In the genomic region with DNA sequence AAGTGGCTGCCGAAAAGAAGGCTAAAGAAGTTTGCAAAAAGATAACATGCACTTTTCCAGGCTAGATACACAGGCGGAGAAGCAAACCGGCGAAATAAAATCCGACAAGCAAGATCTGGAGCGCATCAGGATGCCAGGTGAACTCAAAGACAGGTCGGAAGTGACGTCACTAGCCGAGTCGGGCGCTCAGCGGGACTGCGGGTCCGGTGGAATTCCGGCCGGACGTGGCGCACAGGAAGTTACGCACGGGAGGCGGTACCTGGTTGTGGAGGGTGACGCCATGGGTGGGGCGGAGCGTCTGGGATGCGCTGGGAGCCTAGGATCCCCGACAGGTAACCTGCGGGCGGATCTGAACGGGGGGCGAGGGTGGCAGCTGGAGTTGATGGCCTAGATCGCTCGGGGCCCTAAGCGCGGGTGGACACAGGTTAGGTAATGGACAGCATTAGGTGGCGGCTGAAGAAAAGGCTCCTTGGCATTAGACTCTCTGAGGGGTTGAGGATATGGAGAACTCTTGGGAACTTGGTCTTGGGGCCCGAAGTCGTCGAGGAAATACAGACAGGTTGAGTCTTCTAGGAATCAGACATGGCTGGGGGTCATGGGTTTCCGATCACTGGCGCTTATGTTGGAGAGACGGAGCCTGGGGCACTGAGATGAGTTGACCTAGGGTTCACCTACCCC, we compare ENCODE assay signal across 1 cellular context.
TF ChIP-seq lines count a peak whose summit lies in the region.

No MANE protein-coding gene starts in this region.

TF ChIP-seq in GM12878, 131 proteins besides CTCF, POLR2A, EP300 and RAD21 (continued from another document and continues in another):
- TF ChIP-seq, protein P1, sequence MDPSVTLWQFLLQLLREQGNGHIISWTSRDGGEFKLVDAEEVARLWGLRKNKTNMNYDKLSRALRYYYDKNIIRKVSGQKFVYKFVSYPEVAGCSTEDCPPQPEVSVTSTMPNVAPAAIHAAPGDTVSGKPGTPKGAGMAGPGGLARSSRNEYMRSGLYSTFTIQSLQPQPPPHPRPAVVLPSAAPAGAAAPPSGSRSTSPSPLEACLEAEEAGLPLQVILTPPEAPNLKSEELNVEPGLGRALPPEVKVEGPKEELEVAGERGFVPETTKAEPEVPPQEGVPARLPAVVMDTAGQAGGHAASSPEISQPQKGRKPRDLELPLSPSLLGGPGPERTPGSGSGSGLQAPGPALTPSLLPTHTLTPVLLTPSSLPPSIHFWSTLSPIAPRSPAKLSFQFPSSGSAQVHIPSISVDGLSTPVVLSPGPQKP (IDR thresholded peaks at IDR 0.05; ENCODE audit: low read depth, low read length) = peak; percentile 94
- peak; percentile 75 for TF ChIP-seq SP1 (IDR thresholded peaks at IDR 0.05; ENCODE audit: low read depth, low read length)
- TF ChIP-seq NBN (IDR thresholded peaks at IDR 0.05) = peak; percentile 100
- no peak for TF ChIP-seq RFX5 (IDR thresholded peaks at IDR 0.05; ENCODE audit: low read depth, low read length)
- TF ChIP-seq ZSCAN29 (IDR thresholded peaks at IDR 0.05) = no peak
- peak; percentile 54; the same call in 1 of the 2 replicates for TF ChIP-seq ZNF687 (IDR thresholded peaks at IDR 0.05)
- peak; percentile 58; the same call in 1 of the 3 replicates for TF ChIP-seq POU2F2 (IDR thresholded peaks at IDR 0.05; ENCODE audit: borderline replicate concordance, low read depth, low read length)
- peak; percentile 44; the same call in 1 of the 2 replicates for TF ChIP-seq CHD2 (IDR thresholded peaks at IDR 0.05; ENCODE audit: borderline replicate concordance, low read depth, low read length)
- peak; percentile 79; the same call in 1 of the 2 replicates for TF ChIP-seq ZNF207 (IDR thresholded peaks at IDR 0.05; ENCODE audit: borderline replicate concordance)
- TF ChIP-seq STAT1 (conservative IDR thresholded peaks at IDR 0.05) = no peak
- TF ChIP-seq NR2C1 (IDR thresholded peaks at IDR 0.05) = peak; percentile 41; the same call in 1 of the 2 replicates
- TF ChIP-seq CREM (IDR thresholded peaks at IDR 0.05; ENCODE audit: low read depth) = peak; percentile 100
- TF ChIP-seq PML (IDR thresholded peaks at IDR 0.05; ENCODE audit: low read length) = 0 out of 2 replicates have a peak, but pooled peaks have one; percentile 67
- no peak for TF ChIP-seq SREBF1 (IDR thresholded peaks at IDR 0.05; ENCODE audit: low read length)
- peak; percentile 69; the same call in 1 of the 2 replicates for TF ChIP-seq RELB (IDR thresholded peaks at IDR 0.05; ENCODE audit: low read depth)
- peak; percentile 80 for TF ChIP-seq POLR2AphosphoS5 (IDR thresholded peaks at IDR 0.05; ENCODE audit: low read length)
- TF ChIP-seq HCFC1 (IDR thresholded peaks at IDR 0.05; ENCODE audit: low read length) = peak; percentile 70
- peak; percentile 74 for TF ChIP-seq RELA (IDR thresholded peaks at IDR 0.05; ENCODE audit: borderline replicate concordance, partially characterized antibody)
- TF ChIP-seq PAX5 (IDR thresholded peaks at IDR 0.05; ENCODE audit: borderline replicate concordance, low read depth, low read length) = peak; percentile 45; the same call in 1 of the 2 replicates
- no peak for TF ChIP-seq NFIC (IDR thresholded peaks at IDR 0.05; ENCODE audit: low read depth, low read length)
- TF ChIP-seq BHLHE40 (IDR thresholded peaks at IDR 0.05; ENCODE audit: borderline replicate concordance in 1 of 2, low read depth in 2 of 2, low read length in 1 of 2) = peak in 1 of 2 experiments; percentile 57; a peak in 2 of 4 replicates
- peak; percentile 31; the same call in 1 of the 2 replicates for TF ChIP-seq NR2F1 (conservative IDR thresholded peaks at IDR 0.05)
- TF ChIP-seq, protein P2, sequence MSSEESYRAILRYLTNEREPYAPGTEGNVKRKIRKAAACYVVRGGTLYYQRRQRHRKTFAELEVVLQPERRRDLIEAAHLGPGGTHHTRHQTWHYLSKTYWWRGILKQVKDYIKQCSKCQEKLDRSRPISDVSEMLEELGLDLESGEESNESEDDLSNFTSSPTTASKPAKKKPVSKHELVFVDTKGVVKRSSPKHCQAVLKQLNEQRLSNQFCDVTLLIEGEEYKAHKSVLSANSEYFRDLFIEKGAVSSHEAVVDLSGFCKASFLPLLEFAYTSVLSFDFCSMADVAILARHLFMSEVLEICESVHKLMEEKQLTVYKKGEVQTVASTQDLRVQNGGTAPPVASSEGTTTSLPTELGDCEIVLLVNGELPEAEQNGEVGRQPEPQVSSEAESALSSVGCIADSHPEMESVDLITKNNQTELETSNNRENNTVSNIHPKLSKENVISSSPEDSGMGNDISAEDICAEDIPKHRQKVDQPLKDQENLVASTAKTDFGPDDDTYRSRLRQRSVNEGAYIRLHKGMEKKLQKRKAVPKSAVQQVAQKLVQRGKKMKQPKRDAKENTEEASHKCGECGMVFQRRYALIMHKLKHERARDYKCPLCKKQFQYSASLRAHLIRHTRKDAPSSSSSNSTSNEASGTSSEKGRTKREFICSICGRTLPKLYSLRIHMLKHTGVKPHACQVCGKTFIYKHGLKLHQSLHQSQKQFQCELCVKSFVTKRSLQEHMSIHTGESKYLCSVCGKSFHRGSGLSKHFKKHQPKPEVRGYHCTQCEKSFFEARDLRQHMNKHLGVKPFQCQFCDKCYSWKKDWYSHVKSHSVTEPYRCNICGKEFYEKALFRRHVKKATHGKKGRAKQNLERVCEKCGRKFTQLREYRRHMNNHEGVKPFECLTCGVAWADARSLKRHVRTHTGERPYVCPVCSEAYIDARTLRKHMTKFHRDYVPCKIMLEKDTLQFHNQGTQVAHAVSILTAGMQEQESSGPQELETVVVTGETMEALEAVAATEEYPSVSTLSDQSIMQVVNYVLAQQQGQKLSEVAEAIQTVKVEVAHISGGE (CRISPR knock-in tag; IDR thresholded peaks at IDR 0.05) = peak; percentile 66
- TF ChIP-seq MEF2B (IDR thresholded peaks at IDR 0.05; ENCODE audit: partially characterized antibody, poor library complexity, severe bottlenecking) = peak; percentile 25
- TF ChIP-seq SIX5 (IDR thresholded peaks at IDR 0.05; ENCODE audit: low read depth, low read length, severe bottlenecking) = peak; percentile 54
- TF ChIP-seq EGR1 (IDR thresholded peaks at IDR 0.05; ENCODE audit: borderline replicate concordance in 1 of 2, low read depth in 2 of 2, low read length in 2 of 2) = no peak
- peak in 1 of 2 experiments; percentile 29; a peak in 1 of 4 replicates for TF ChIP-seq IKZF2 (IDR thresholded peaks at IDR 0.05)
- no peak; the same call in 1 of the 2 replicates for TF ChIP-seq JUND (IDR thresholded peaks at IDR 0.05; ENCODE audit: low read depth, low read length)
- TF ChIP-seq POLR2AphosphoS2 (IDR thresholded peaks at IDR 0.05; ENCODE audit: low read depth, low read length) = peak; percentile 64; the same call in 1 of the 2 replicates
- TF ChIP-seq, protein P3, sequence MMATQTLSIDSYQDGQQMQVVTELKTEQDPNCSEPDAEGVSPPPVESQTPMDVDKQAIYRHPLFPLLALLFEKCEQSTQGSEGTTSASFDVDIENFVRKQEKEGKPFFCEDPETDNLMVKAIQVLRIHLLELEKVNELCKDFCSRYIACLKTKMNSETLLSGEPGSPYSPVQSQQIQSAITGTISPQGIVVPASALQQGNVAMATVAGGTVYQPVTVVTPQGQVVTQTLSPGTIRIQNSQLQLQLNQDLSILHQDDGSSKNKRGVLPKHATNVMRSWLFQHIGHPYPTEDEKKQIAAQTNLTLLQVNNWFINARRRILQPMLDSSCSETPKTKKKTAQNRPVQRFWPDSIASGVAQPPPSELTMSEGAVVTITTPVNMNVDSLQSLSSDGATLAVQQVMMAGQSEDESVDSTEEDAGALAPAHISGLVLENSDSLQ (IDR thresholded peaks at IDR 0.05) = peak; percentile 48
- no peak for TF ChIP-seq ETV6 (conservative IDR thresholded peaks at IDR 0.05 in 1 of 2, IDR thresholded peaks at IDR 0.05 in 1 of 2; ENCODE audit: borderline replicate concordance in 1 of 2, low read depth in 1 of 2)
- TF ChIP-seq ATF2 (IDR thresholded peaks at IDR 0.05; ENCODE audit: low read length) = peak; percentile 84
- TF ChIP-seq RUNX3 (IDR thresholded peaks at IDR 0.05; ENCODE audit: low read length) = peak; percentile 59
- TF ChIP-seq TCF3 (IDR thresholded peaks at IDR 0.05; ENCODE audit: borderline replicate concordance, insufficient read depth, low read depth, low read length) = 0 out of 2 replicates have a peak, but pooled peaks have one; percentile 42
- TF ChIP-seq ATF7 (IDR thresholded peaks at IDR 0.05; ENCODE audit: low read depth) = peak; percentile 99
- peak; percentile 99 for TF ChIP-seq CREB1 (IDR thresholded peaks at IDR 0.05; ENCODE audit: low read depth)
- TF ChIP-seq BMI1 (IDR thresholded peaks at IDR 0.05; ENCODE audit: borderline replicate concordance) = no peak
- TF ChIP-seq CBX5 (IDR thresholded peaks at IDR 0.05; ENCODE audit: low read depth) = no peak
- TF ChIP-seq HDAC2 (IDR thresholded peaks at IDR 0.05) = no peak
- TF ChIP-seq FOXM1 (IDR thresholded peaks at IDR 0.05; ENCODE audit: low read depth, low read length) = no peak
- TF ChIP-seq E2F8 (IDR thresholded peaks at IDR 0.05; ENCODE audit: low read depth, partially characterized antibody) = peak; percentile 81
- TF ChIP-seq GABPA (IDR thresholded peaks at IDR 0.05; ENCODE audit: low read depth) = peak; percentile 98
- no peak for TF ChIP-seq CBFB (IDR thresholded peaks at IDR 0.05; ENCODE audit: low read depth)
- peak; percentile 78 for TF ChIP-seq IKZF1 (conservative IDR thresholded peaks at IDR 0.05)
- peak; percentile 75; the same call in 1 of the 2 replicates for TF ChIP-seq HDGF (IDR thresholded peaks at IDR 0.05)
- peak in 1 of 2 experiments; percentile 70; a peak in 2 of 4 replicates for TF ChIP-seq SRF (IDR thresholded peaks at IDR 0.05; ENCODE audit: low read depth in 2 of 2, low read length in 2 of 2)
- TF ChIP-seq TAF1 (IDR thresholded peaks at IDR 0.05; ENCODE audit: borderline replicate concordance, low read depth, low read length) = peak; percentile 69; the same call in 1 of the 2 replicates
- TF ChIP-seq EZH2 (IDR thresholded peaks at IDR 0.05; ENCODE audit: borderline replicate concordance, control insufficient read depth, low read depth, low read length) = no peak
